ENCODE assay signal across 3 cellular contexts in genomic region chr4:64870558-64870957, GRCh38.
"Had no signal": no experiment of that assay in that cellular context is flagged by ENCODE, and none has a peak within 500 bp of the region (broad histone marks: within the 10 kb centered on the region; RNA-seq: fewer than 3 reads in every experiment).

No MANE protein-coding gene starts in this region.

- DNase-seq: GDM1, GF-D8 had no signal

- H3K4me3 ChIP-seq: GM12878 had no signal

- ATAC-seq: GM12878 had no signal
